In the genomic region with DNA sequence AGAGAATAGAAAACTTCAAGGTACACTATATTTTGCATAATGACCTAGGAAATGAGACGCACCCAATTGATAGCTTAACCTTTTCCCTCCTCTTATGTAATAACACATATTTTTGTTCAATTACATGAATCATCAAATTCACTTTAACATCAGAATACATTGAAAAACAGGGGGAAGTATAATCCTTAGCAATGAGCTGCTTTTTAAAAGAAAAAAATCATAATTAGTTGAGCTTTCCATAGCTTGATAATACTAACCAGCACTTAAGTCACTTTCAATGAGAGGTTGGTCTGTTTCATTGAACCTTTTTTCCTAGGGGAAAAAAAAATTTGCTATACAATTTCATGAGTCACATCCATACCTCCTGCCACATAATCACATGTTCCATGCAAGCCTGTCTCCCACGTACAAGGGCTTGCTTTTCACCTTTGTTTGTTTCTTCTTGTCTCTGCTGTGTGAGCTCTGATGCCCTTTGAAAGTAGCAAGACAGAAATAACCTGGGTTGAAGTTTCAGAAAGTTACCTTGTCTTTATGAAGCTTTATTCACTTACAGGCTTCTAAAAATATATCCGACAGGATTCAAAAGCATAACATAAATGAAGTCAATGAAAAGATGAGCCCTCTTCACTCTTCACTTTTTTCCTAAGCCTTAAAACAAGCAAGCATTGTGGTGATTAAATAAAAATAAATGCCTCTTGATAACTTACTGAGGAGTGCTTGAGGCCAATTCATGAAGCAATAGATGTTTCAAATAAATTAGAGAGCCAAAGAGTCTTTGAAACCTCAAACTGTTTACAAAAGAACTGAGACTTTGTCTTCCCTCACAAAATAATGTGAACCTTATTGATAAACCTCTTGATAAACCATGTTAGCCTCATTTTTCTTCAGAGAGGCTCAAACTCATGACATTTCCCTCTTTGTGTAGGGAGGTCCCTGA, we compare ENCODE assay signal across 14 cellular contexts.
DNase-seq lines count a peak whose midpoint lies in the region; ATAC-seq and TF ChIP-seq lines count a peak whose summit lies in the region.
"Had no signal": no experiment of that assay in that cellular context is flagged by ENCODE, and none has a peak within 500 bp of the region (broad histone marks: within the 10 kb centered on the region; RNA-seq: fewer than 3 reads in every experiment).

No MANE protein-coding gene starts in this region.

- H3K9ac ChIP-seq in PC-3 (ENCODE audit: low read length), result no peak overlapping the region

- H3K36me3 Mint-ChIP-seq in stimulated activated effector memory CD8-positive, alpha-beta T cell treated with anti-CD3 and anti-CD28 coated beads, Interleukin-12 subunit alpha, Interleukin-12 subunit beta, amount 100 ng/mL, for 72 hours, result no peaks in the 10 kb centered on the region

- H3K9me2 ChIP-seq in PC-3 (replicated peaks; ENCODE audit: low read length), result no peaks in the 10 kb centered on the region

- no peak overlapping the region for H3K4me3 Mint-ChIP-seq in stimulated activated effector memory CD8-positive, alpha-beta T cell treated with anti-CD3 and anti-CD28 coated beads, Interleukin-12 subunit alpha, Interleukin-12 subunit beta, amount 100 ng/mL, for 72 hours

- H3K4me1 ChIP-seq in PC-3 (ENCODE audit: insufficient read depth, low read length), result peaks cover 58% of the 10 kb centered on the region

- no TSS peak for BruUV-seq in PC-3 (replicated peaks; lab: Mats Ljungman, UMichigan)

- H3K36me3 ChIP-seq in PC-3 (ENCODE audit: low read depth, low read length), result no peaks in the 10 kb centered on the region
- H3K36me3 ChIP-seq: cardiac muscle cell, tibial artery had no signal

- no peak overlapping the region for H3K27ac Mint-ChIP-seq in stimulated activated effector memory CD8-positive, alpha-beta T cell treated with anti-CD3 and anti-CD28 coated beads, Interleukin-12 subunit alpha, Interleukin-12 subunit beta, amount 100 ng/mL, for 72 hours

- CTCF ChIA-PET in PC-3 (lab: Charles Lee), result no interaction called here

- H4K20me1 ChIP-seq in PC-3 (ENCODE audit: low read length), result no peaks in the 10 kb centered on the region

- intact Hi-C loops in PC-3 (cut with micrococcal nuclease), result no loop called here

- H3K4me3 ChIP-seq in PC-3 (ENCODE audit: low read length), result no peak overlapping the region
- no peak overlapping the region for H3K4me3 ChIP-seq in fibroblast of mammary gland (ENCODE audit: control insufficient read depth, low read depth, low read length)
- H3K4me3 ChIP-seq: cardiac muscle cell, tibial artery had no signal

- ATAC-seq in GM21360 (IDR thresholded peaks at IDR 0.05; ENCODE audit: unreplicated experiment) (peak; percentile 75), PC-3 (peak; percentile 69), GM18502 (IDR thresholded peaks at IDR 0.05; ENCODE audit: poor library complexity, unreplicated experiment) (no peak), GM18909 (IDR thresholded peaks at IDR 0.05; ENCODE audit: poor library complexity, unreplicated experiment) (no peak), HG02642 (IDR thresholded peaks at IDR 0.05; ENCODE audit: poor library complexity, unreplicated experiment) (no peak)
- no peak for ATAC-seq in stimulated activated effector memory CD8-positive, alpha-beta T cell treated with anti-CD3 and anti-CD28 coated beads, Interleukin-12 subunit alpha, Interleukin-12 subunit beta, amount 100 ng/mL, for 72 hours
- ATAC-seq: left cardiac atrium had no signal

- 0 out of 2 replicates have a peak overlapping the region, but pooled peaks have one; percentile 15 for H2AFZ ChIP-seq in PC-3 (ENCODE audit: low read length)

- H3K27me3 ChIP-seq in PC-3 (ENCODE audit: low read length), result no peaks in the 10 kb centered on the region
- H3K27me3 ChIP-seq: cardiac muscle cell, tibial artery had no signal

- H3F3A ChIP-seq in PC-3 (ENCODE audit: low read length, unreplicated experiment), result no peaks in the 10 kb centered on the region

- DNase-seq in COLO829 (ENCODE audit: low spot score) (peak; percentile 66), PC-3 (peak; percentile 75), fibroblast of mammary gland (ENCODE audit: low read depth) (peak; percentile 45)
- no peak for DNase-seq in stimulated activated effector memory CD8-positive, alpha-beta T cell treated with anti-CD3 and anti-CD28 coated beads, Interleukin-12 subunit alpha, Interleukin-12 subunit beta, amount 100 ng/mL, for 72 hours (ENCODE audit: low spot score in 2 of 2)
- DNase-seq: activated CD8-positive, alpha-beta memory T cell treated with anti-CD3 and anti-CD28 coated beads for 24 hours; left cardiac atrium; NCI-H2029; posterior cingulate gyrus; tibial artery had no signal

- no peaks in the 10 kb centered on the region for H3K79me2 ChIP-seq in PC-3 (ENCODE audit: low read length)

- H3K9me3 Mint-ChIP-seq in stimulated activated effector memory CD8-positive, alpha-beta T cell treated with anti-CD3 and anti-CD28 coated beads, Interleukin-12 subunit alpha, Interleukin-12 subunit beta, amount 100 ng/mL, for 72 hours, result peaks cover 14% of the 10 kb centered on the region

- peak overlapping the region; percentile 28 for H3K4me2 ChIP-seq in PC-3 (ENCODE audit: low read length)

- POLR2A ChIA-PET in PC-3 (lab: Charles Lee; ENCODE audit: unreplicated experiment), result interaction anchor here (0.7 kb wide), 1 partner anchor 21 kb away, joined by 4 read pairs; no protein-coding TSS in a partner anchor

- no peaks in the 10 kb centered on the region for H3K4me1 Mint-ChIP-seq in stimulated activated effector memory CD8-positive, alpha-beta T cell treated with anti-CD3 and anti-CD28 coated beads, Interleukin-12 subunit alpha, Interleukin-12 subunit beta, amount 100 ng/mL, for 72 hours

- peak overlapping the region; percentile 67 for H3K27ac ChIP-seq in PC-3 (ENCODE audit: low read length)
- H3K27ac ChIP-seq: cardiac muscle cell, tibial artery had no signal

- no peak for TF ChIP-seq CTCF in PC-3 (conservative IDR thresholded peaks at IDR 0.05; ENCODE audit: low read depth, low read length)
- no peak for TF ChIP-seq CTCF in fibroblast of mammary gland (conservative IDR thresholded peaks at IDR 0.05; ENCODE audit: control insufficient read depth, insufficient read depth, low read depth, low read length)

- no peaks in the 10 kb centered on the region for H3K9me3 ChIP-seq in PC-3 (ENCODE audit: low read length)

Comparison
In these comparisons a context has a peak if more than half of its experiments do, and no peak if none do; other contexts are left out.
1. DNase-seq: peak in COLO829 (single experiment), PC-3 (single experiment) and fibroblast of mammary gland (single experiment); none in stimulated activated effector memory CD8-positive, alpha-beta T cell treated with anti-CD3 and anti-CD28 coated beads, Interleukin-12 subunit alpha, Interleukin-12 subunit beta, amount 100 ng/mL, for 72 hours (0 of 2).
2. ATAC-seq: peak in GM21360 (single experiment) and PC-3 (single experiment); none in GM18502 (single experiment), stimulated activated effector memory CD8-positive, alpha-beta T cell treated with anti-CD3 and anti-CD28 coated beads, Interleukin-12 subunit alpha, Interleukin-12 subunit beta, amount 100 ng/mL, for 72 hours (single experiment), GM18909 (single experiment) and HG02642 (single experiment).